ENCODE assay signal across 8 cellular contexts in the genomic region with DNA sequence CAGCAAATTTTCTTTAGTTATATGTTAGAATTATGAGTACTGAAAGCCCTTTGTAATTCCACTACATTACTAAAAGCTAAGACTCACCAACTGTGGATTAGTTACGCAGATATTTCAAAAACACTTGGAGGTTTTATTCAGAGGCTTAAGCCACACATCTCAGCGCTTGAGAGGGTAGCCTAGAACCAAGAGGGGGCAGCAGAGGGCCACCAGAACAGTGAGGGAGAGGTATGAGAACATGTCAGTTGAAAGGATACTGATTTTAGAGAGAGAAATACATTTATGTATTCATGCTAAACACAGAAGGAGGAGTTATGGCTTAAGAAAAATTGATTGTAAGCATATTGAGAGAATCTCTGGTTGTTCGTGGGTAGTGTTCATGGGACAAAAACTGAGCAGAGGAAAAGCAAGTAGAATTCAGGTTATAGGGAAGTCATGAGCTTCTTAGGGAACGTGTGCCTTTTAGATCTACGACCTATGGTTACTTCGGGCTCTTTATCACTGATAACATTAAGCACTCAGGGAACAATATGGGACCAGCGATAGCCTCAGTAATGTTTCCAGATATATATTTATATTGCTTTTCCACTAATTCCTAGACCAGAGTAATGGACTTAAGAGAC. TPM values are rescaled to one million over a fixed set of nuclear protein-coding genes. Genes with fewer than 3 reads are reported as not detected.
DNase-seq lines count a peak whose midpoint lies in the region; ATAC-seq, FAIRE-seq and TF ChIP-seq lines count a peak whose summit lies in the region.

No MANE protein-coding gene starts in this region.

- H3K4me1 ChIP-seq in prostate gland (replicated peaks), result no peaks in the 10 kb centered on the region

- H3K9me3 ChIP-seq in prostate gland, result no peaks in the 10 kb centered on the region

- no peak overlapping the region for H3K4me3 ChIP-seq in prostate gland

- intact Hi-C loops in prostate gland (cut with DNase I), result loop anchor here (5.0 kb wide), 1 partner anchor 35 kb away; no protein-coding TSS in a partner anchor

- peak; percentile 70 for FAIRE-seq in GM12891 (lab: Jason Lieb, UNC)

- H3K27ac ChIP-seq in prostate gland, result no peak overlapping the region

- peak; percentile 98 for ATAC-seq in HG02588 (IDR thresholded peaks at IDR 0.05; ENCODE audit: unreplicated experiment)

- H3K36me3 ChIP-seq in prostate gland, result no peaks in the 10 kb centered on the region

- no peaks in the 10 kb centered on the region for H3K27me3 ChIP-seq in prostate gland (replicated peaks; ENCODE audit: insufficient read depth)

- WGBS in prostate gland, result 44% methylated on average over 7 of the region's 7 CpGs

- no peak for TF ChIP-seq POLR2A in GM12891 (IDR thresholded peaks at IDR 0.05; ENCODE audit: low read depth, low read length)
- TF ChIP-seq POLR2A in prostate gland (IDR thresholded peaks at IDR 0.05), result no peak

- peak; percentile 28 to 73 (median 66) for TF ChIP-seq CTCF in prostate gland (IDR thresholded peaks at IDR 0.05)

- DNase-seq in GM12891 (ENCODE audit: insufficient read length, low spot score), result peak; percentile 24
- DNase-seq in MV-4-11 (lab: John Stamatoyannopoulos, UW), result peak; percentile 64
- DNase-seq in SK-N-DZ (ENCODE audit: low spot score), result peak; percentile 80
- peak; percentile 68 for DNase-seq in activated naive CD4-positive, alpha-beta T cell treated with Interleukin-2 at 50 U/mL for 16 hours
- DNase-seq in glomerular endothelial cell (ENCODE audit: extremely low read depth, low read depth, low spot score), result peak; percentile 42
- DNase-seq in prostate gland (ENCODE audit: low spot score), result peak; percentile 47
- no peak for DNase-seq in 8988T

TF ChIP-seq in GM12891, 5 proteins besides CTCF, POLR2A, EP300 and RAD21:
- TF ChIP-seq TAF1 (IDR thresholded peaks at IDR 0.05; ENCODE audit: low read depth, low read length), result no peak
- TF ChIP-seq POU2F2 (IDR thresholded peaks at IDR 0.05; ENCODE audit: low read depth, low read length), result no peak
- no peak for TF ChIP-seq POLR2AphosphoS5 (IDR thresholded peaks at IDR 0.05; ENCODE audit: low read depth, low read length)
- no peak for TF ChIP-seq SPI1 (IDR thresholded peaks at IDR 0.05; ENCODE audit: low read depth, low read length)
- TF ChIP-seq PAX5 (IDR thresholded peaks at IDR 0.05; ENCODE audit: insufficient read depth, low read length, severe bottlenecking), result no peak

RNA-seq across cellular contexts. Expression of a gene that starts 20.4 kb away (rescaled TPM):
- polyA plus RNA-seq in GM12891 (2012; ENCODE audit: low read depth, missing spikeins), result 24.6 TPM
- 125 and 144 TPM in 2 replicates for polyA plus RNA-seq in SK-N-DZ (2014; cell fraction: cytosol; rRNA removed)
- 23.1 and 29.7 TPM in 2 replicates for polyA plus RNA-seq in SK-N-DZ (2014; cell fraction: nucleus; rRNA removed)
- total RNA-seq in glomerular endothelial cell, result 126 and 138 TPM in 2 replicates
- 100 to 1,000 TPM; 159 to 165 TPM for total RNA-seq in prostate gland
